Comparison of ENCODE assay signal across 8 cellular contexts in the genomic region with DNA sequence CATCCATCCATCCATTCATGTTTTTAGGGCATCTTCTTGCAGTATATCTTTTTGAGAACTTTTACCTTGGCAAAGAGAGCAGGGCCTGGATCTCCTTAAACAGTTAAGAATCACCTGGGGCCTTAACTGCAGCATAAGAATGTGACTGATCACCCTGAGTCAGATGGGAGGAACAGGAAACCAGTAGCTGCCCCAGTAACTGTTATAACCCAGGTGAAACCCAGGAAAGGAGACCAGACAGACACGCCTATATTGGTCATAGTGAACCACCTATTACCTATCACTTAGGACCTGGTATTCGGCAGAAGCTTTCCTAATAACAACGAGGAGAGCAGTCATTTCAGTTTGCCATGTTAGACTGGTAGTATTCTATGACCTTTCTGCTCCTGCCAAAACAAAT. TPM values are rescaled to one million over a fixed set of nuclear protein-coding genes. Genes with fewer than 3 reads are reported as not detected.
DNase-seq lines count a peak whose midpoint lies in the region; ATAC-seq and TF ChIP-seq lines count a peak whose summit lies in the region.

No MANE protein-coding gene starts in this region.

- CTCF ChIA-PET in activated CD4-positive, alpha-beta memory T cell treated with anti-CD3 and anti-CD28 coated beads for 36 hours (lab: Charles Lee), result interaction anchor here (0.6 to 5.2 kb wide), 19 partner anchors 12 to 882 kb away, joined by 3 to 81 read pairs (median 4); partner anchors contain the start of genes FGD6, METAP2, NR2C1 and VEZT

- intact Hi-C loops in activated CD4-positive, alpha-beta memory T cell treated with anti-CD3 and anti-CD28 coated beads for 36 hours (cut with micrococcal nuclease), result loop anchor here (1.0 to 5.0 kb wide), 4 partner anchors 101 to 418 kb away; partner anchors contain the start of genes FGD6, METAP2 and VEZT
- intact Hi-C loops in psoas muscle (cut with DNase I), result loop anchor here (1.0 to 5.0 kb wide), 4 partner anchors 101 to 421 kb away; partner anchors contain the start of genes FGD6 (in 1 of the 2) and VEZT (in 1 of the 2)

- H3K27ac ChIP-seq in psoas muscle, result no peak overlapping the region

- DNase-seq in activated CD4-positive, alpha-beta memory T cell treated with anti-CD3 and anti-CD28 coated beads for 36 hours, result peak; percentile 14
- no peak for DNase-seq in psoas muscle
- DNase-seq in left lobe of liver (ENCODE audit: low spot score), result no peak
- DNase-seq in foreskin melanocyte, result no peak
- no peak for DNase-seq in NOMO-1 treated with DMSO at 0.1 percent for 48 hours (lab: John Stamatoyannopoulos, UW; ENCODE audit: unreplicated experiment)

- POLR2A ChIA-PET in activated CD4-positive, alpha-beta memory T cell treated with anti-CD3 and anti-CD28 coated beads for 36 hours (lab: Charles Lee), result interaction anchor here (1.3 kb wide), 1 partner anchor 418 kb away, joined by 4 read pairs; no protein-coding TSS in a partner anchor

- ATAC-seq in GM18870 (IDR thresholded peaks at IDR 0.05; ENCODE audit: unreplicated experiment), result peak; percentile 42
- ATAC-seq in HG02852 (IDR thresholded peaks at IDR 0.05; ENCODE audit: unreplicated experiment), result peak; percentile 77
- ATAC-seq in psoas muscle, result peak; percentile 29 to 57 (median 32)
- no peak for ATAC-seq in GM19452 (IDR thresholded peaks at IDR 0.05; ENCODE audit: unreplicated experiment)
- no peak for ATAC-seq in left lobe of liver

- no peak overlapping the region for H3K4me3 Mint-ChIP-seq in activated CD4-positive, alpha-beta memory T cell treated with anti-CD3 and anti-CD28 coated beads for 36 hours

- no peaks in the 10 kb centered on the region for H3K36me3 Mint-ChIP-seq in activated CD4-positive, alpha-beta memory T cell treated with anti-CD3 and anti-CD28 coated beads for 36 hours

- no peak overlapping the region for H3K4me3 ChIP-seq in psoas muscle

- peaks cover 5% of the 10 kb centered on the region for H3K4me1 Mint-ChIP-seq in activated CD4-positive, alpha-beta memory T cell treated with anti-CD3 and anti-CD28 coated beads for 36 hours (ENCODE audit: low read depth)

- H3K27me3 ChIP-seq in psoas muscle (ENCODE audit: insufficient read depth in 3 of 3, low read length in 2 of 3), result no peaks in the 10 kb centered on the region

- 21 to 44% (median 34%) methylated on average over 3 of the region's 3 CpGs for WGBS in psoas muscle, 3 donors

- no peak for TF ChIP-seq CTCF in psoas muscle (IDR thresholded peaks at IDR 0.05)

- H3K36me3 ChIP-seq in psoas muscle (ENCODE audit: insufficient read depth in 1 of 2, low read depth in 1 of 2), result no peaks in the 10 kb centered on the region

- H3K9me3 Mint-ChIP-seq in activated CD4-positive, alpha-beta memory T cell treated with anti-CD3 and anti-CD28 coated beads for 36 hours, result no peaks in the 10 kb centered on the region

- no peaks in the 10 kb centered on the region for H3K27me3 Mint-ChIP-seq in activated CD4-positive, alpha-beta memory T cell treated with anti-CD3 and anti-CD28 coated beads for 36 hours

- H3K27ac Mint-ChIP-seq in activated CD4-positive, alpha-beta memory T cell treated with anti-CD3 and anti-CD28 coated beads for 36 hours, result no peak overlapping the region

- peaks cover 5% of the 10 kb centered on the region for H3K4me1 ChIP-seq in psoas muscle

- no peaks in the 10 kb centered on the region for H3K9me3 ChIP-seq in psoas muscle

RNA-seq across cellular contexts. Expression of gene NR2C1, which starts 43.4 kb away (rescaled TPM):
- 10 to 100 TPM; 25.5 to 27.1 TPM for total RNA-seq in activated CD4-positive, alpha-beta memory T cell treated with anti-CD3 and anti-CD28 coated beads for 36 hours
- total RNA-seq in psoas muscle (10 to 100 TPM; 19.9 to 32.3 (median 29.3) TPM), left lobe of liver (21.5 TPM)
- polyA plus RNA-seq in psoas muscle, result 10 to 100 TPM; 15.0 to 20.5 (median 19.9) TPM

Comparison
In these comparisons a context has a peak if more than half of its experiments do, and no peak if none do; other contexts are left out.
1. ATAC-seq: peak in GM18870 (single experiment), HG02852 (single experiment) and psoas muscle (4 of 4); none in GM19452 (single experiment) and left lobe of liver (single experiment).